16 cellular contexts compared by ENCODE assay signal in the genomic region with DNA sequence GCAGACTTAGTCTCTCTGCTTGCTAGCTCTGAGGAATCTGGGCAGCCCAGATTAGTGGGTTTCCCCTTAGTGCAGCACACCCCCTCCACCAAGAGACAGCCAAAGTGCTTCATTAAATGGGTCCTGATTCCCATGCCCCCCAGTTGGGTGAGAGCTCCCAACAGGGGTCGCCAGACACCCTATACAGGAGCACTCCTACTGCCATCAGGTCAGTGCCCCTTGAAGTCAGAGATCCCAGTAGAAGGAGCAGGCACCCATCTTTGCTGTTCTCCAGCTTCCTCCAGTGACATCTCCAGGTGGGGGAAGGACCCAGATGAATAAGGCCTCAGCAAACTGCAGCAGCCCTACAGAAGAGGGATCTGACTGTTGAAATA. TPM values are rescaled to one million over a fixed set of nuclear protein-coding genes. Genes with fewer than 3 reads are reported as not detected.
DNase-seq lines count a peak whose midpoint lies in the region; ATAC-seq and TF ChIP-seq lines count a peak whose summit lies in the region.
"Had no signal": no experiment of that assay in that cellular context is flagged by ENCODE, and none has a peak within 500 bp of the region (broad histone marks: within the 10 kb centered on the region; RNA-seq: fewer than 3 reads in every experiment).

No MANE protein-coding gene starts in this region.

- H3K4me3 Mint-ChIP-seq in endodermal cell, result no peak overlapping the region
- H3K4me3 Mint-ChIP-seq: B cell; CD8-positive, alpha-beta T cell; HFFc6 had no signal

- H3K36me3 ChIP-seq in Karpas-422 (ENCODE audit: insufficient read depth, low read length) (no peaks in the 10 kb centered on the region), endodermal cell (ENCODE audit: control insufficient read depth, insufficient read depth, low read length) (no peaks in the 10 kb centered on the region), smooth muscle cell (ENCODE audit: low read depth) (no peaks in the 10 kb centered on the region)

- H3K9me3 Mint-ChIP-seq in endodermal cell, result peaks cover 29% of the 10 kb centered on the region
- H3K9me3 Mint-ChIP-seq: CD8-positive, alpha-beta T cell had no signal

- H3K9me2 ChIP-seq in Karpas-422 (replicated peaks; ENCODE audit: insufficient read depth, low read length), result no peaks in the 10 kb centered on the region

- DNase-seq in DMS 273 (lab: John Stamatoyannopoulos, UW; ENCODE audit: unreplicated experiment), result peak; percentile 29
- no peak for DNase-seq in DMS 273 treated with DMSO at 0.1 percent for 48 hours (lab: John Stamatoyannopoulos, UW)
- DNase-seq in Karpas-422, result peak; percentile 68
- no peak for DNase-seq in endodermal cell
- DNase-seq in smooth muscle cell (lab: John Stamatoyannopoulos, UW; ENCODE audit: unreplicated experiment), result no peak
- DNase-seq in dedifferentiated amniotic fluid mesenchymal stem cell (ENCODE audit: extremely low spot score), result no peak
- DNase-seq in COR-L47 (lab: John Stamatoyannopoulos, UW), result no peak
- DNase-seq: CD8-positive, alpha-beta T cell; GF-D8; HFFc6; MM.1S; NCI-H526 treated with DMSO at 0.1 percent for 48 hours; PC-9 had no signal

- H3K9me3 ChIP-seq in Karpas-422 (ENCODE audit: low read length) (no peaks in the 10 kb centered on the region), endodermal cell (ENCODE audit: control insufficient read depth, low read length) (peaks cover 3% of the 10 kb centered on the region), smooth muscle cell (replicated peaks; ENCODE audit: low read depth) (peaks cover 6% of the 10 kb centered on the region)

- H3K36me3 Mint-ChIP-seq in endodermal cell (ENCODE audit: low read depth), result no peaks in the 10 kb centered on the region
- H3K36me3 Mint-ChIP-seq: CD8-positive, alpha-beta T cell had no signal

- no peak overlapping the region for H3K4me3 ChIP-seq in Karpas-422 (ENCODE audit: low read length)
- no peak overlapping the region for H3K4me3 ChIP-seq in endodermal cell (ENCODE audit: low read length)
- no peak overlapping the region for H3K4me3 ChIP-seq in smooth muscle cell
- H3K4me3 ChIP-seq: PC-9 had no signal

- H3K4me1 ChIP-seq in Karpas-422 (ENCODE audit: low read length) (peaks cover 14% of the 10 kb centered on the region), endodermal cell (ENCODE audit: control insufficient read depth, insufficient read depth, low read length) (no peaks in the 10 kb centered on the region), smooth muscle cell (ENCODE audit: low read depth) (no peaks in the 10 kb centered on the region)

- H3F3A ChIP-seq in smooth muscle cell (ENCODE audit: low read depth), result no peaks in the 10 kb centered on the region

- no peaks in the 10 kb centered on the region for H4K20me1 ChIP-seq in Karpas-422 (ENCODE audit: insufficient read depth, low read depth, low read length)
- no peaks in the 10 kb centered on the region for H4K20me1 ChIP-seq in smooth muscle cell (ENCODE audit: low read depth)

- no peak overlapping the region for H3K27ac Mint-ChIP-seq in endodermal cell
- H3K27ac Mint-ChIP-seq: B cell; CD8-positive, alpha-beta T cell; HFFc6 had no signal

- H3K27ac ChIP-seq in Karpas-422 (ENCODE audit: low read length) (no peak overlapping the region), endodermal cell (ENCODE audit: low read depth, low read length) (no peak overlapping the region), smooth muscle cell (ENCODE audit: low read depth) (peak overlapping the region; percentile 71)
- H3K27ac ChIP-seq: 22Rv1, PC-9 had no signal

- H3K4me2 ChIP-seq in Karpas-422 (ENCODE audit: low read depth, low read length, poor library complexity, severe bottlenecking), result no peak overlapping the region
- H3K4me2 ChIP-seq in smooth muscle cell, result no peak overlapping the region
- H3K4me2 ChIP-seq: PC-9 had no signal

- H3K27me3 Mint-ChIP-seq in endodermal cell (ENCODE audit: insufficient read depth), result peaks cover 29% of the 10 kb centered on the region

- no peaks in the 10 kb centered on the region for H3K79me2 ChIP-seq in Karpas-422 (ENCODE audit: low read length)
- H3K79me2 ChIP-seq in smooth muscle cell (ENCODE audit: low read depth), result no peaks in the 10 kb centered on the region

- H3K27me3 ChIP-seq in Karpas-422 (ENCODE audit: low read length) (no peaks in the 10 kb centered on the region), endodermal cell (ENCODE audit: control insufficient read depth, insufficient read depth, low read length, poor library complexity, severe bottlenecking) (no peaks in the 10 kb centered on the region), smooth muscle cell (ENCODE audit: low read depth) (no peaks in the 10 kb centered on the region)

- H2AFZ ChIP-seq in Karpas-422 (ENCODE audit: low read length) (no peak overlapping the region), smooth muscle cell (ENCODE audit: low read depth) (no peak overlapping the region)
- H2AFZ ChIP-seq: PC-9 had no signal

- peak; percentile 52 for TF ChIP-seq CTCF in endodermal cell (conservative IDR thresholded peaks at IDR 0.05)
- TF ChIP-seq CTCF in smooth muscle cell (IDR thresholded peaks at IDR 0.05; ENCODE audit: borderline replicate concordance, insufficient read depth, poor library complexity, severe bottlenecking), result no peak

- WGBS in endodermal cell (ENCODE audit: insufficient coverage in 1 of 2, insufficient read length in 1 of 2), 2 experiments, result 59% methylated on average over 1 of the region's 1 CpG; no CpG with 5 or more reads in 1 of the 2 experiments
- WGBS in smooth muscle cell (ENCODE audit: low lambda C conversion rate), result 63% methylated on average over 1 of the region's 1 CpG

- ATAC-seq in HG03442 (IDR thresholded peaks at IDR 0.05; ENCODE audit: unreplicated experiment), result no peak
- ATAC-seq: CD8-positive, alpha-beta T cell had no signal

- H3K9ac ChIP-seq in Karpas-422 (ENCODE audit: low read length) (no peak overlapping the region), endodermal cell (ENCODE audit: extremely low read depth, low read length, poor library complexity, severe bottlenecking) (no peak overlapping the region), smooth muscle cell (ENCODE audit: low read depth) (no peak overlapping the region)

- H3K4me1 Mint-ChIP-seq in endodermal cell, result peaks cover 2% of the 10 kb centered on the region
- H3K4me1 Mint-ChIP-seq: B cell had no signal

RNA-seq across cellular contexts. Expression of a gene that starts 36.7 kb away (rescaled TPM):
- total RNA-seq in Karpas-422 (2014; rRNA removed; shearing (Covaris generic); ENCODE audit: low replicate concordance), result 0.07 and 0.11 TPM in 2 replicates
- total RNA-seq in endodermal cell (10 to 100 TPM; 12.3 to 21.9 TPM), smooth muscle cell (35.5 and 36.3 TPM in 2 replicates)
- 55.9 TPM for polyA plus RNA-seq in endodermal cell (2013, experiment 1 of 2)
- 52.1 TPM for polyA plus RNA-seq in endodermal cell (2013, experiment 2 of 2)
- polyA plus RNA-seq in smooth muscle cell, result 23.9 and 38.0 TPM in 2 replicates
- total RNA-seq: PC-9 had no signal

Comparison
In these comparisons a context has a peak if more than half of its experiments do, and no peak if none do; other contexts are left out.
1. DNase-seq: peak in DMS 273 (single experiment) and Karpas-422 (single experiment); none in DMS 273 treated with DMSO at 0.1 percent for 48 hours (single experiment), endodermal cell (single experiment), smooth muscle cell (single experiment), dedifferentiated amniotic fluid mesenchymal stem cell (single experiment) and COR-L47 (single experiment).
2. RNA of a gene that starts 36.7 kb away (total RNA-seq): 35.5 to 36.3 TPM in smooth muscle cell and 12.3 to 21.9 TPM in endodermal cell; 0.07 to 0.11 TPM in Karpas-422; every median in the first group is over 10 times any median in the second.